Comparison of ENCODE assay signal across 27 cellular contexts in the genomic region with DNA sequence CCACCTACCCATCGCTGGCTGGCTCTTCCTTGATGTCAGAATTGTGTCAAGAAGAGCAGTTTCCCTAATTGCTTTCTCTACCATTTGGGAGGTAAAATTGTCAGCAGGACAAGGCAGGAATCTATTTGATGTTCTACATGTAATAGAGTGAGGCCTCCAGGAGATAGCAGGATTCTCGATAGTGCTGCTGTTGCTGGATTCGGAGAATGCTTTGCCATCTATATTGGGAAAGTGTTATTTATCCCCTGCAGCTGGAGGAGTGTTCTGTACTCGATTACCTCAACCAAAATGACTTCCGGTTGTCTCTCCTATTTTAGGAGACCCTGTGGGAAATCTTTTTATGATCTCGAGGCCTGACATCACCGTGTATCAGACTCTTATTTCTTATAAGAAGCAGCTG.
"Had no signal": no experiment of that assay in that cellular context is flagged by ENCODE, and none has a peak within 500 bp of the region (broad histone marks: within the 10 kb centered on the region; RNA-seq: fewer than 3 reads in every experiment).

No MANE protein-coding gene starts in this region.

- H3K9me3 Mint-ChIP-seq: activated B cell treated with CpG ODN at 0.5 μM for 24 hours; activated naive CD8-positive, alpha-beta T cell treated with anti-CD3 and anti-CD28 coated beads for 36 hours; activated T-cell treated with anti-CD3 and anti-CD28 coated beads, Interleukin-2, amount 50 U/mL, for 4 hours; endodermal cell; neural crest cell; stimulated activated memory B cell treated with anti-CD40 and anti-IgM and Interleukin-4, amounts not matched to agents 10 μg/mL and 1 μg/mL and 100 μg/mL, for 72 hours had no signal

- H3K27me3 ChIP-seq: breast epithelium, esophagus squamous epithelium, gastrocnemius medialis, stomach, transverse colon, uterus had no signal

- H3K4me1 ChIP-seq: breast epithelium, gastrocnemius medialis, lower lobe of right lung, stomach, transverse colon, uterus had no signal

- H3K36me3 Mint-ChIP-seq: activated naive CD8-positive, alpha-beta T cell treated with anti-CD3 and anti-CD28 coated beads for 36 hours; stimulated activated memory B cell treated with anti-CD40 and anti-IgM and Interleukin-4, amounts not matched to agents 10 μg/mL and 1 μg/mL and 100 μg/mL, for 72 hours had no signal

- H3K9me3 ChIP-seq: breast epithelium, esophagus squamous epithelium, gastrocnemius medialis, lower lobe of right lung, mucosa of descending colon, stomach, transverse colon, uterus had no signal

- H3K27ac Mint-ChIP-seq: activated B cell treated with CpG ODN at 0.5 μM for 24 hours; activated CD4-positive, alpha-beta T cell treated with anti-CD3 and anti-CD28 coated beads for 36 hours; activated naive CD8-positive, alpha-beta T cell treated with anti-CD3 and anti-CD28 coated beads for 36 hours; endodermal cell; naive B cell; progenitor cell of endocrine pancreas; stimulated activated memory B cell treated with anti-CD40 and anti-IgM and Interleukin-4, amounts not matched to agents 10 μg/mL and 1 μg/mL and 100 μg/mL, for 72 hours; T-helper 17 cell had no signal

- ATAC-seq: activated CD4-positive, alpha-beta T cell treated with anti-CD3 and anti-CD28 coated beads for 36 hours; activated T-cell treated with anti-CD3 and anti-CD28 coated beads, Interleukin-2, amount 50 U/mL, for 4 hours; gastrocnemius medialis; lower lobe of right lung; mucosa of descending colon; stimulated activated memory B cell treated with anti-CD40 and anti-IgM and Interleukin-4, amounts not matched to agents 10 μg/mL and 1 μg/mL and 100 μg/mL, for 72 hours; T-helper 17 cell had no signal

- H3K36me3 ChIP-seq: breast epithelium, esophagus squamous epithelium, gastrocnemius medialis, lower lobe of right lung, stomach, transverse colon, uterus had no signal

- H3K27ac ChIP-seq: breast epithelium, coronary artery, esophagus squamous epithelium, gastrocnemius medialis, lower lobe of right lung, stomach, transverse colon, uterus had no signal

- H3K4me3 Mint-ChIP-seq: activated CD4-positive, alpha-beta T cell treated with anti-CD3 and anti-CD28 coated beads for 36 hours; activated naive CD8-positive, alpha-beta T cell treated with anti-CD3 and anti-CD28 coated beads for 36 hours; activated T-cell treated with anti-CD3 and anti-CD28 coated beads, Interleukin-2, amount 50 U/mL, for 4 hours; endodermal cell; neural crest cell; stimulated activated memory B cell treated with anti-CD40 and anti-IgM and Interleukin-4, amounts not matched to agents 10 μg/mL and 1 μg/mL and 100 μg/mL, for 72 hours; T-helper 17 cell had no signal

- H3K4me1 Mint-ChIP-seq: activated CD4-positive, alpha-beta T cell treated with anti-CD3 and anti-CD28 coated beads for 36 hours; activated naive CD8-positive, alpha-beta T cell treated with anti-CD3 and anti-CD28 coated beads for 36 hours; stimulated activated memory B cell treated with anti-CD40 and anti-IgM and Interleukin-4, amounts not matched to agents 10 μg/mL and 1 μg/mL and 100 μg/mL, for 72 hours had no signal

- DNase-seq: activated B cell treated with CpG ODN at 0.5 μM for 24 hours; activated CD4-positive, alpha-beta T cell treated with anti-CD3 and anti-CD28 coated beads for 36 hours; activated CD4-positive, alpha-beta T cell treated with anti-CD3 and anti-CD28 coated beads, Interleukin-2, amount 50 U/mL, for 4 hours; activated CD8-positive, alpha-beta memory T cell treated with anti-CD3 and anti-CD28 coated beads, Interleukin-2, amount 50 U/mL, for 48 hours; activated naive CD4-positive, alpha-beta T cell treated with Interleukin-2 at 50 U/mL for 16 hours; activated naive CD8-positive, alpha-beta T cell treated with anti-CD3 and anti-CD28 coated beads for 36 hours; activated T-cell treated with anti-CD3 and anti-CD28 coated beads, Interleukin-2, amount 50 U/mL, for 4 hours; cerebellar nuclear complex; endodermal cell; esophagus squamous epithelium; gastrocnemius medialis; islet precursor cell; left cardiac atrium; lower lobe of right lung; mesendoderm; mucosa of descending colon; naive B cell; stimulated activated CD4-positive, alpha-beta T cell treated with anti-CD3 and anti-CD28 coated beads, Interleukin-1b, Interleukin-23, amount 100 ng/mL, for 48 hours; stomach; T-helper 17 cell; transverse colon; uterus had no signal

- H3K4me3 ChIP-seq: breast epithelium, coronary artery, esophagus squamous epithelium, gastrocnemius medialis, lower lobe of right lung, mucosa of descending colon, stomach, transverse colon, uterus had no signal
